25 cellular contexts compared by ENCODE assay signal in genomic region chr1:186438567-186438966, GRCh38. TPM values are rescaled to one million over a fixed set of nuclear protein-coding genes. Genes with fewer than 3 reads are reported as not detected.
DNase-seq lines count a peak whose midpoint lies in the region; ATAC-seq, FAIRE-seq and TF ChIP-seq lines count a peak whose summit lies in the region.
"Had no signal": no experiment of that assay in that cellular context is flagged by ENCODE, and none has a peak within 500 bp of the region (broad histone marks: within the 10 kb centered on the region; RNA-seq: fewer than 3 reads in every experiment).

No MANE protein-coding gene starts in this region.

- no peak for ATAC-seq in K562
- no peak for ATAC-seq in GM18505 (IDR thresholded peaks at IDR 0.05; ENCODE audit: unreplicated experiment)
- no peak for ATAC-seq in sciatic nerve

- no peaks in the 10 kb centered on the region for H4K20me1 ChIP-seq in K562 (replicated peaks; ENCODE audit: control insufficient read depth, insufficient read depth, low read length)
- H4K20me1 ChIP-seq: BLaER1 had no signal

- FAIRE-seq in D721Med (lab: Jason Lieb, UNC) (peak; percentile 81), K562 (lab: Jason Lieb, UNC) (no peak)
- FAIRE-seq: A204.1, GM12891, GM18507 had no signal

- in situ Hi-C loops in K562 (cut with MboI) = no loop called here

- POLR2A ChIA-PET in HEK293T (lab: Yijun Ruan, JAX) = no interaction called here
- POLR2A ChIA-PET in K562 (lab: Yijun Ruan, JAX) = no interaction called here

- TF ChIP-seq RAD21 in K562 (CRISPR knock-in tag; conservative IDR thresholded peaks at IDR 0.05 in 1 of 2, IDR thresholded peaks at IDR 0.05 in 1 of 2) = no peak

- CTCF ChIA-PET in HEK293T (lab: Yijun Ruan, JAX) = no interaction called here
- CTCF ChIA-PET in K562 (lab: Yijun Ruan, JAX; ENCODE audit: low intra/inter-chr PET ratio) = no interaction called here

- H3K4me3 ChIP-seq in K562 = no peak overlapping the region
- no peak overlapping the region for H3K4me3 ChIP-seq in tibial artery
- H3K4me3 ChIP-seq: BLaER1 had no signal

- no peaks in the 10 kb centered on the region for H3K9me1 ChIP-seq in K562 (ENCODE audit: control insufficient read depth, insufficient read depth, low read length)

- H3K9me3 ChIP-seq in K562 (replicated peaks; ENCODE audit: control insufficient read depth, insufficient read depth, low read depth, low read length) (no peaks in the 10 kb centered on the region), tibial artery (no peaks in the 10 kb centered on the region)
- H3K9me3 ChIP-seq: BE2C, BLaER1 had no signal

- DNase-seq in D721Med (ENCODE audit: insufficient read length, low spot score) (no peak), HEK293T (ENCODE audit: extremely low spot score) (no peak), NCI-H82 treated with DMSO at 0.1 percent for 48 hours (lab: John Stamatoyannopoulos, UW; ENCODE audit: unreplicated experiment) (peak; percentile 85), K562 (ENCODE audit: extremely low read depth in 1 of 4, low spot score in 3 of 4) (no peak), tibial artery (no peak), T1000 (lab: John Stamatoyannopoulos, UW) (no peak), sciatic nerve (ENCODE audit: low spot score) (no peak)
- DNase-seq: 8988T; ACHN; BE2C; C1 segment of cervical spinal cord; CD4-positive, alpha-beta memory T cell; CD4-positive, CD25-positive, alpha-beta regulatory T cell; CD8-positive, alpha-beta memory T cell; COR-L47; DMS79 treated with DMSO at 0.1 percent for 48 hours; GF-D8 had no signal

- no peak overlapping the region for H3K27ac ChIP-seq in K562 (ENCODE audit: extremely low read depth, low read depth, low read length)
- H3K27ac ChIP-seq in tibial artery = no peak overlapping the region
- H3K27ac ChIP-seq: BLaER1 had no signal

- H3K27me3 ChIP-seq in K562 (ENCODE audit: control insufficient read depth in 2 of 2, insufficient read depth in 2 of 2, low read length in 2 of 2) (no peaks in the 10 kb centered on the region), tibial artery (no peaks in the 10 kb centered on the region)
- H3K27me3 ChIP-seq: BE2C, BLaER1 had no signal

- no peak overlapping the region for H2AFZ ChIP-seq in K562 (ENCODE audit: low read depth, low read length)

- no peak for TF ChIP-seq EP300 in K562 (IDR thresholded peaks at IDR 0.05; ENCODE audit: low read length)

- no peaks in the 10 kb centered on the region for H3K79me2 ChIP-seq in K562 (ENCODE audit: control insufficient read depth, insufficient read depth, low read length)

- H3K36me3 ChIP-seq in K562 (ENCODE audit: control insufficient read depth, insufficient read depth, low read length) = no peaks in the 10 kb centered on the region
- H3K36me3 ChIP-seq in tibial artery = peaks cover 0 to 6% (median 6%) of the 10 kb centered on the region in 3 donors
- H3K36me3 ChIP-seq: BE2C had no signal

- no peak overlapping the region for H3K9ac ChIP-seq in K562 (ENCODE audit: insufficient read depth in 1 of 2, low read depth in 2 of 2, low read length in 2 of 2)
- H3K9ac ChIP-seq: BLaER1 had no signal

- no TSS peak for BruUV-seq in K562 (replicated peaks; lab: Mats Ljungman, UMichigan)

- intact Hi-C loops in K562 (cut with micrococcal nuclease) = no loop called here
- intact Hi-C loops in tibial artery (cut with DNase I; ENCODE audit: low total_unique reads) = no loop called here
- intact Hi-C loops in sciatic nerve (cut with DNase I) = no loop called here

- WGBS in K562 (ENCODE audit: insufficient coverage, low coverage, missing lambda C conversion rate) = under 1% methylated on average over 5 of the region's 5 CpGs

- no peak for TF ChIP-seq CTCF in D721Med (IDR thresholded peaks at IDR 0.05; ENCODE audit: insufficient read depth, missing control alignments)
- TF ChIP-seq CTCF in K562 (IDR thresholded peaks at IDR 0.05 in 2 of 3, conservative IDR thresholded peaks at IDR 0.05 in 1 of 3; ENCODE audit: insufficient read depth in 2 of 3, low read depth in 1 of 3, low read length in 3 of 3) = no peak
- TF ChIP-seq CTCF in tibial artery (IDR thresholded peaks at IDR 0.05) = no peak

- TF ChIP-seq POLR2A in K562 (conservative IDR thresholded peaks at IDR 0.05) (no peak), GM18505 (IDR thresholded peaks at IDR 0.05; ENCODE audit: borderline replicate concordance, extremely low read depth, insufficient read depth, insufficient read length) (no peak)

- no peaks in the 10 kb centered on the region for H3K4me1 ChIP-seq in K562 (replicated peaks in 1 of 2; ENCODE audit: control insufficient read depth in 2 of 2, insufficient read depth in 2 of 2, low read length in 2 of 2)
- no peaks in the 10 kb centered on the region for H3K4me1 ChIP-seq in tibial artery
- H3K4me1 ChIP-seq: BE2C, BLaER1 had no signal

- no peak overlapping the region for H3K4me2 ChIP-seq in K562 (ENCODE audit: insufficient read depth, low read length)
- H3K4me2 ChIP-seq: BLaER1 had no signal

TF ChIP-seq in HEK293T, 16 proteins besides CTCF, POLR2A, EP300 and RAD21:
- TF ChIP-seq FOXM1 (IDR thresholded peaks at IDR 0.05; ENCODE audit: borderline replicate concordance) (no peak), PKNOX1 (IDR thresholded peaks at IDR 0.05) (peak; percentile 64), ARNT (IDR thresholded peaks at IDR 0.05) (no peak)

TF ChIP-seq in K562, 482 proteins besides CTCF, POLR2A, EP300 and RAD21 (continues in another document):
- TF ChIP-seq MEIS2 (IDR thresholded peaks at IDR 0.05; ENCODE audit: partially characterized antibody) (peak; percentile 79), ZKSCAN3 (CRISPR knock-in tag; IDR thresholded peaks at IDR 0.05) (no peak), RFX7 (CRISPR knock-in tag; IDR thresholded peaks at IDR 0.05) (no peak), CHD4 (IDR thresholded peaks at IDR 0.05; ENCODE audit: insufficient read depth, insufficient replicate concordance, low read depth, low read length, poor library complexity, severe bottlenecking) (no peak), MIER1 (IDR thresholded peaks at IDR 0.05; ENCODE audit: low read depth) (no peak), BACH1 (tag; IDR thresholded peaks at IDR 0.05) (no peak), PKNOX1 (IDR thresholded peaks at IDR 0.05) (peak; percentile 68), ZNF253 (CRISPR knock-in tag; conservative IDR thresholded peaks at IDR 0.05) (no peak), E2F5 (CRISPR knock-in tag; IDR thresholded peaks at IDR 0.05) (no peak), MCM5 (IDR thresholded peaks at IDR 0.05; ENCODE audit: low read depth) (no peak), CBFA2T2 (conservative IDR thresholded peaks at IDR 0.05) (no peak)

RNA-seq across cellular contexts. Expression of gene PDC, which starts 22.3 kb away (rescaled TPM):
- not detected in 2 replicates for total RNA-seq in K562 (2011; cell fraction: chromatin; rRNA removed; ENCODE audit: low replicate concordance)
- total RNA-seq in K562 (2011; cell fraction: nucleolus; rRNA removed) = not detected in 2 replicates
- not detected in 2 replicates for total RNA-seq in K562 (2011; cell fraction: nucleoplasm; rRNA removed)
- total RNA-seq in K562 (2014; rRNA removed) (not detected in 2 replicates), K562 (2014; rRNA removed; fragmentation: Illumina TruSeq; extraction: Trizol) (not detected in 2 replicates), K562 (2015; rRNA removed; fragmentation: Illumina TruSeq; extraction: Trizol) (not detected in 2 replicates), K562 (2021) (not detected in 2 replicates), sciatic nerve (not detected)
- polyA plus RNA-seq in K562 (2011; rRNA removed) (not detected in 2 replicates), K562 (2014; fragmentation: Illumina TruSeq; extraction: Trizol) (not detected in 2 replicates), K562 (2014; fragmentation: Nextera tagmentation; extraction: Ambion mirVana) (not detected), K562 (2014; rRNA removed) (not detected in 2 replicates)
- polyA plus RNA-seq in K562 (2011; cell fraction: cytosol; rRNA removed) = not detected in 2 replicates
- polyA plus RNA-seq in K562 (2011; cell fraction: nucleus; rRNA removed) = not detected in 2 replicates
- not detected in 2 replicates for polyA plus RNA-seq in K562 (2012)
- polyA minus RNA-seq in K562 (2011; rRNA and poly(A)+ RNA removed) = not detected in 2 replicates
- not detected in 2 replicates for polyA minus RNA-seq in K562 (2011; cell fraction: cytosol; rRNA and poly(A)+ RNA removed)
- polyA minus RNA-seq in K562 (2011; cell fraction: nucleus; rRNA and poly(A)+ RNA removed) = not detected in 2 replicates
- total RNA-seq: A673; CD4-positive, alpha-beta memory T cell; CD4-positive, CD25-positive, alpha-beta regulatory T cell; CD8-positive, alpha-beta memory T cell had no signal
- polyA plus RNA-seq: AG04450; CD14-positive monocyte; CD4-positive, alpha-beta memory T cell; CD4-positive, CD25-positive, alpha-beta regulatory T cell; CD8-positive, alpha-beta memory T cell had no signal
